Comparison of ENCODE assay signal across 15 cellular contexts in genomic region chr1:234912541-234913312, GRCh38.
DNase-seq lines count a peak whose midpoint lies in the region; ATAC-seq, FAIRE-seq and TF ChIP-seq lines count a peak whose summit lies in the region.
"Had no signal": no experiment of that assay in that cellular context is flagged by ENCODE, and none has a peak within 500 bp of the region (broad histone marks: within the 10 kb centered on the region; RNA-seq: fewer than 3 reads in every experiment).

No MANE protein-coding gene starts in this region.

- H3K9me3 Mint-ChIP-seq in naive B cell = no peaks in the 10 kb centered on the region

- peak; percentile 36 for ATAC-seq in Right ventricle myocardium superior (ENCODE audit: poor library complexity)
- no peak for ATAC-seq in Right ventricle myocardium inferior
- ATAC-seq in foreskin keratinocyte = no peak
- ATAC-seq in naive B cell (ENCODE audit: low read depth in 2 of 2) = peak; percentile 45
- no peak for ATAC-seq in HG03095 (IDR thresholded peaks at IDR 0.05; ENCODE audit: unreplicated experiment)
- ATAC-seq in HG03457 (IDR thresholded peaks at IDR 0.05; ENCODE audit: unreplicated experiment) = no peak

- no peak overlapping the region for H3K4me3 Mint-ChIP-seq in naive B cell

- no peaks in the 10 kb centered on the region for H3K27me3 Mint-ChIP-seq in naive B cell

- H3K27me3 ChIP-seq in foreskin keratinocyte = no peaks in the 10 kb centered on the region
- H3K27me3 ChIP-seq: hepatocyte had no signal

- intact Hi-C loops in Right ventricle myocardium superior (cut with DNase I) (loop anchor here (10.0 kb wide), 1 partner anchor 162 kb away; no protein-coding TSS in a partner anchor), Right ventricle myocardium inferior (cut with DNase I) (loop anchor here (2.0 to 5.0 kb wide), 3 partner anchors 50 to 380 kb away; no protein-coding TSS in a partner anchor)

- H3K36me3 Mint-ChIP-seq in naive B cell = no peaks in the 10 kb centered on the region

- H3K27ac ChIP-seq in foreskin keratinocyte = no peak overlapping the region
- H3K27ac ChIP-seq: hepatocyte, KMS-11 had no signal

- DNase-seq in Right ventricle myocardium superior = no peak
- no peak for DNase-seq in Right ventricle myocardium inferior (ENCODE audit: missing footprints)
- DNase-seq in foreskin keratinocyte = no peak
- DNase-seq in naive B cell = no peak
- no peak for DNase-seq in activated CD8-positive, alpha-beta memory T cell treated with anti-CD3 and anti-CD28 coated beads, Interleukin-2, amount 50 U/mL, for 4 hours
- DNase-seq in frontal cortex (ENCODE audit: low spot score in 2 of 2) = no peak
- DNase-seq: activated CD4-positive, CD25-positive, alpha-beta regulatory T cell; dermis blood vessel endothelial cell; NCI-H226; SHP77 had no signal

- no peak overlapping the region for H3K27ac Mint-ChIP-seq in naive B cell

- peak; percentile 6 for TF ChIP-seq CTCF in foreskin keratinocyte (conservative IDR thresholded peaks at IDR 0.05)

- H3K4me1 ChIP-seq in foreskin keratinocyte = no peaks in the 10 kb centered on the region

- peaks cover 0 to 12% (median 6%) of the 10 kb centered on the region in 3 donors for H3K4me1 Mint-ChIP-seq in naive B cell

- no peak for FAIRE-seq in frontal cortex (lab: Jason Lieb, UNC)
- FAIRE-seq: G401.6 had no signal

Comparison
In these comparisons a context has a peak if more than half of its experiments do, and no peak if none do; other contexts are left out.
1. ATAC-seq: peak in Right ventricle myocardium superior (single experiment) and naive B cell (2 of 2); none in Right ventricle myocardium inferior (single experiment), foreskin keratinocyte (single experiment), HG03095 (single experiment) and HG03457 (single experiment).